Comparison of ENCODE assay signal across 25 cellular contexts in the genomic region with DNA sequence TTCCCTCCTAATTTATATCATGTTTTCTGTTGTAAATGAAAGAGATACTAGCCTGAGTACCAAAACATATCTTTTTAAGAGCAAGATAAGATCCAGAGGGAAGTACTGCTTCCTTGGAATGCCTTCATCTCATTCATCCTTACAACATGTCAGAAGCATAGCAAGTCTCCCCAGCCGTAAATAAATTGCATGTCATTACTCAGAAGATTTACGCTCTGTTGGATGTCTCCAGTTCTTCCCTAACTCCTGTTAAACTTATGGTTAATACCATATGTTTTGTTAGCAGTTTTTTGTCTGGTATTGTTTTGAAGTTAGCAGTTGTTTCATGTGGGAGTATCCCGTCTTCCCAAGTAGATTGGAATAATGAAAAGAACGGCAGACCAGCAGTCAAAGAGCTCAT. TPM values are rescaled to one million over a fixed set of nuclear protein-coding genes. Genes with fewer than 3 reads are reported as not detected.
"Had no signal": no experiment of that assay in that cellular context is flagged by ENCODE, and none has a peak within 500 bp of the region (broad histone marks: within the 10 kb centered on the region; RNA-seq: fewer than 3 reads in every experiment).

No MANE protein-coding gene starts in this region.

- H3K36me3 ChIP-seq: heart left ventricle, ovary, spleen, tibial nerve had no signal

- H3K4me1 ChIP-seq: heart left ventricle, psoas muscle, spleen, tibial nerve had no signal

- H3K4me3 ChIP-seq: heart left ventricle, ovary, psoas muscle, spleen, tibial nerve had no signal

- H3K27ac ChIP-seq: heart left ventricle, ovary, psoas muscle, spleen, tibial nerve had no signal

- DNase-seq: activated CD4-positive, alpha-beta memory T cell treated with anti-CD3 and anti-CD28 coated beads for 36 hours; activated CD4-positive, alpha-beta T cell treated with anti-CD3 and anti-CD28 coated beads, Interleukin-2, amount 10 ng/mL, durations not matched to agents 24 days and 14 days; activated CD4-positive, CD25-positive, alpha-beta regulatory T cell treated with anti-CD3 and anti-CD28 coated beads, Interleukin-2, amount 50 U/mL, for 72 hours; activated CD8-positive, alpha-beta memory T cell treated with anti-CD3 and anti-CD28 coated beads, Interleukin-2, amount 50 U/mL, for 4 hours; activated gamma-delta T cell; activated naive CD4-positive, alpha-beta T cell treated with anti-CD3 and anti-CD28 coated beads, Interleukin-2, amount 10 ng/mL, durations not matched to agents 7 days and 5 days; activated naive CD8-positive, alpha-beta T cell treated with anti-CD3 and anti-CD28 coated beads, Interleukin-2, amount 10 ng/mL, durations not matched to agents 7 days and 5 days; activated T-cell treated with anti-CD3 and anti-CD28 coated beads, Interleukin-2, amount 50 U/mL, for 1 hour; caudate nucleus; cortex of kidney; effector memory CD8-positive, alpha-beta T cell; foreskin fibroblast; heart left ventricle; hypothalamus; immature natural killer cell; left ventricle myocardium superior; ovary; psoas muscle; spleen; stimulated activated naive CD4-positive, alpha-beta T cell; T1000 had no signal

- H3K27me3 ChIP-seq: ovary, spleen had no signal

- ATAC-seq: effector memory CD8-positive, alpha-beta T cell; esophagus mucosa; heart left ventricle; left ventricle myocardium superior; psoas muscle had no signal

- H3K9me3 ChIP-seq: heart left ventricle, ovary, psoas muscle, spleen, tibial nerve had no signal

RNA-seq across cellular contexts. Expression of a gene that starts 7.5 kb away (rescaled TPM):
- total RNA-seq: activated CD8-positive, alpha-beta memory T cell treated with anti-CD3 and anti-CD28 coated beads for 36 hours; lung microvascular endothelial cell had no signal
- polyA plus RNA-seq: immature natural killer cell had no signal
